ENCODE assay signal across 17 cellular contexts in the genomic region with DNA sequence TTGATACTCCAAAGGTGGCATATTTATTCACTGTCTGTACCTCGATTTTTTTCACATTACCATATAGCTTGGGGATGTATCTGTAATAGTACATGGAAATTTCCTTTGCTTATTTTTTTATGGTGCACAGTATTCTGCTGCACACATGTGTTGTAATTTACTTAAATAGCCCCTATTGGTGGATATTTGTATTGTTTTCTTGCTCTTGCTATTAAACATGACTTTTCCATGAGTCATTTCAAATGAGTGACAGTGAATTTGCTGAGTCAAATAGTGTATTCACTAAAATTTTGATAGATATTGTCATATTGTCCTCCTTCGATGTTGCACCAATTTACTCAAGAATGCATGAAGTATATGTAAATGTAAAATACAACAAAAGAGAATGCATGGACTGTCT.
DNase-seq lines count a peak whose midpoint lies in the region; TF ChIP-seq lines count a peak whose summit lies in the region.
"Had no signal": no experiment of that assay in that cellular context is flagged by ENCODE, and none has a peak within 500 bp of the region (broad histone marks: within the 10 kb centered on the region; RNA-seq: fewer than 3 reads in every experiment).

No MANE protein-coding gene starts in this region.

- CTCF ChIA-PET in mammary epithelial cell (lab: Charles Lee; ENCODE audit: low non-redundant PET), result no interaction called here

- H3K27me3 ChIP-seq in mammary epithelial cell (ENCODE audit: insufficient read depth, low read length), result no peaks in the 10 kb centered on the region
- H3K27me3 ChIP-seq: heart right ventricle, MG63 had no signal

- no peaks in the 10 kb centered on the region for H3K9me3 ChIP-seq in mammary epithelial cell (replicated peaks; ENCODE audit: insufficient read depth, low read length)
- H3K9me3 ChIP-seq: MG63 had no signal

- no peaks in the 10 kb centered on the region for H3K36me3 ChIP-seq in mammary epithelial cell (ENCODE audit: insufficient read depth, low read length)
- H3K36me3 ChIP-seq: heart right ventricle, MG63 had no signal

- DNase-seq in ELR (ENCODE audit: low read depth), result peak; percentile 15
- peak; percentile 16 for DNase-seq in HT-29 (ENCODE audit: low spot score)
- peak; percentile 2 for DNase-seq in mammary epithelial cell
- no peak for DNase-seq in mesothelial cell of epicardium (ENCODE audit: low spot score in 2 of 2, unreplicated experiment in 2 of 2)
- DNase-seq in NCI-H2029 (lab: John Stamatoyannopoulos, UW), result no peak
- DNase-seq in head of caudate nucleus, result no peak
- DNase-seq in stimulated activated CD4-positive, alpha-beta T cell treated with anti-CD3 and anti-CD28 coated beads, Interleukin-4, amount 100 ng/mL, for 1 hour, result no peak
- DNase-seq: activated CD4-positive, alpha-beta T cell treated with anti-CD3 and anti-CD28 coated beads, Interleukin-2, amount 10 ng/mL, durations not matched to agents 24 days and 14 days; activated effector memory CD4-positive, alpha-beta T cell treated with Interleukin-2 at 50 U/mL for 16 hours; GOT3; heart right ventricle; immature natural killer cell; MG63; NCI-H1694 treated with DMSO at 0.1 percent for 48 hours; NCI-H345; right cardiac atrium had no signal

- H3K4me1 Mint-ChIP-seq in mesothelial cell of epicardium, result peaks cover 15% of the 10 kb centered on the region
- H3K4me1 Mint-ChIP-seq: activated CD4-positive, alpha-beta T cell treated with anti-CD3 and anti-CD28 coated beads, Interleukin-2, amount 10 ng/mL, durations not matched to agents 24 days and 14 days; immature natural killer cell; stimulated activated effector memory CD8-positive, alpha-beta T cell treated with anti-CD3 and anti-CD28 coated beads, Interleukin-12 subunit alpha, Interleukin-12 subunit beta, amount 100 ng/mL, for 72 hours had no signal

- H3K4me1 ChIP-seq in mammary epithelial cell (ENCODE audit: insufficient read depth, low read length), result no peaks in the 10 kb centered on the region
- H3K4me1 ChIP-seq: heart right ventricle had no signal

- no peak overlapping the region for H2AFZ ChIP-seq in mammary epithelial cell (ENCODE audit: low read depth, low read length)

- no peaks in the 10 kb centered on the region for H3K27me3 Mint-ChIP-seq in mesothelial cell of epicardium (ENCODE audit: low read depth)
- H3K27me3 Mint-ChIP-seq: activated CD4-positive, alpha-beta T cell treated with anti-CD3 and anti-CD28 coated beads, Interleukin-2, amount 10 ng/mL, durations not matched to agents 24 days and 14 days had no signal

- dilution Hi-C loops in mammary epithelial cell (cut with HindIII; ENCODE audit: low sequenced_read_pairs), result no loop called here

- no peak overlapping the region for H3K4me2 ChIP-seq in mammary epithelial cell (ENCODE audit: insufficient read depth, low read depth, low read length)

- WGBS in mammary epithelial cell (ENCODE audit: low coverage, missing lambda C conversion rate), result 21% methylated on average over 2 of the region's 2 CpGs

- H3K9me3 Mint-ChIP-seq in mesothelial cell of epicardium, result no peaks in the 10 kb centered on the region
- H3K9me3 Mint-ChIP-seq: activated CD4-positive, alpha-beta T cell treated with anti-CD3 and anti-CD28 coated beads, Interleukin-2, amount 10 ng/mL, durations not matched to agents 24 days and 14 days; stimulated activated effector memory CD8-positive, alpha-beta T cell treated with anti-CD3 and anti-CD28 coated beads, Interleukin-12 subunit alpha, Interleukin-12 subunit beta, amount 100 ng/mL, for 72 hours had no signal

- no peak overlapping the region for H3K27ac Mint-ChIP-seq in mesothelial cell of epicardium
- H3K27ac Mint-ChIP-seq: activated CD4-positive, alpha-beta T cell treated with anti-CD3 and anti-CD28 coated beads, Interleukin-2, amount 10 ng/mL, durations not matched to agents 24 days and 14 days; immature natural killer cell; stimulated activated effector memory CD8-positive, alpha-beta T cell treated with anti-CD3 and anti-CD28 coated beads, Interleukin-12 subunit alpha, Interleukin-12 subunit beta, amount 100 ng/mL, for 72 hours had no signal

- TF ChIP-seq CTCF in mammary epithelial cell (conservative IDR thresholded peaks at IDR 0.05 in 1 of 2, IDR thresholded peaks at IDR 0.05 in 1 of 2; ENCODE audit: extremely low read depth in 1 of 2, insufficient read depth in 1 of 2, low read depth in 1 of 2, low read length in 2 of 2) (no peak), mesothelial cell of epicardium (IDR thresholded peaks at IDR 0.05; ENCODE audit: unreplicated experiment) (peak; percentile 41)

- no peak overlapping the region for H3K4me3 ChIP-seq in mammary epithelial cell (replicated peaks in 1 of 3; ENCODE audit: insufficient read depth in 1 of 3, low read depth in 2 of 3, low read length in 3 of 3)
- H3K4me3 ChIP-seq: heart right ventricle, MG63 had no signal

- BruUV-seq in mammary epithelial cell (replicated peaks; lab: Mats Ljungman, UMichigan), result no TSS peak

- no peaks in the 10 kb centered on the region for H3K79me2 ChIP-seq in mammary epithelial cell (ENCODE audit: insufficient read depth, low read length)

- H3K4me3 Mint-ChIP-seq in mesothelial cell of epicardium, result no peak overlapping the region
- H3K4me3 Mint-ChIP-seq: activated CD4-positive, alpha-beta T cell treated with anti-CD3 and anti-CD28 coated beads, Interleukin-2, amount 10 ng/mL, durations not matched to agents 24 days and 14 days; immature natural killer cell; stimulated activated effector memory CD8-positive, alpha-beta T cell treated with anti-CD3 and anti-CD28 coated beads, Interleukin-12 subunit alpha, Interleukin-12 subunit beta, amount 100 ng/mL, for 72 hours had no signal

- no peaks in the 10 kb centered on the region for H4K20me1 ChIP-seq in mammary epithelial cell (ENCODE audit: insufficient read depth, low read length)

- intact Hi-C loops in mammary epithelial cell (cut with micrococcal nuclease) (no loop called here), head of caudate nucleus (cut with DNase I) (no loop called here)

- in situ Hi-C loops in mammary epithelial cell (cut with MboI; ENCODE audit: low sequenced_read_pairs in 2 of 2), result no loop called here

- no peak overlapping the region for H3K27ac ChIP-seq in mammary epithelial cell (ENCODE audit: insufficient read depth, low read depth, low read length)
- H3K27ac ChIP-seq: heart right ventricle had no signal

- H3K36me3 Mint-ChIP-seq in mesothelial cell of epicardium, result no peaks in the 10 kb centered on the region
- H3K36me3 Mint-ChIP-seq: immature natural killer cell; stimulated activated effector memory CD8-positive, alpha-beta T cell treated with anti-CD3 and anti-CD28 coated beads, Interleukin-12 subunit alpha, Interleukin-12 subunit beta, amount 100 ng/mL, for 72 hours had no signal

- no peak overlapping the region for H3K9ac ChIP-seq in mammary epithelial cell (ENCODE audit: insufficient read depth, low read length)

Comparison
In these comparisons a context has a peak if more than half of its experiments do, and no peak if none do; other contexts are left out.
1. DNase-seq: peak in ELR (single experiment), HT-29 (single experiment) and mammary epithelial cell (single experiment); none in mesothelial cell of epicardium (0 of 2), NCI-H2029 (single experiment), head of caudate nucleus (0 of 42) and stimulated activated CD4-positive, alpha-beta T cell treated with anti-CD3 and anti-CD28 coated beads, Interleukin-4, amount 100 ng/mL, for 1 hour (single experiment).